Comparison of ENCODE assay signal across 9 cellular contexts in genomic region chrX:38985375-38985774, GRCh38.
DNase-seq lines count a peak whose midpoint lies in the region; ATAC-seq lines count a peak whose summit lies in the region.
"Had no signal": no experiment of that assay in that cellular context is flagged by ENCODE, and none has a peak within 500 bp of the region (broad histone marks: within the 10 kb centered on the region; RNA-seq: fewer than 3 reads in every experiment).

No MANE protein-coding gene starts in this region.

- H3K4me1 ChIP-seq in GM23248 (ENCODE audit: insufficient read depth), result no peaks in the 10 kb centered on the region

- no peak for ATAC-seq in GM19023 (IDR thresholded peaks at IDR 0.05; ENCODE audit: unreplicated experiment)

- no peak overlapping the region for H3K27ac ChIP-seq in GM23248
- H3K27ac ChIP-seq: HL-60 had no signal

- H3K9ac ChIP-seq in GM23248, result no peak overlapping the region

- in situ Hi-C loops in GM23248 (cut with MboI), result loop anchor here (25.0 kb wide), 1 partner anchor 223 kb away; no protein-coding TSS in a partner anchor
- in situ Hi-C loops in G401 (cut with HindIII; ENCODE audit: low sequenced_read_pairs), result no loop called here

- no peaks in the 10 kb centered on the region for H3K9me2 ChIP-seq in GM23248 (ENCODE audit: insufficient read depth)

- H3K36me3 ChIP-seq in GM23248 (ENCODE audit: low read depth), result no peaks in the 10 kb centered on the region

- H3K4me2 ChIP-seq in GM23248 (ENCODE audit: unreplicated experiment), result no peak overlapping the region

- H3K4me3 ChIP-seq in GM23248, result no peak overlapping the region

- H3F3A ChIP-seq in GM23248 (ENCODE audit: insufficient read depth), result no peaks in the 10 kb centered on the region

- 62 to 64% methylated on average over 3 of the region's 3 CpGs for WGBS in GM23248 (ENCODE audit: low coverage in 1 of 2, low lambda C conversion rate in 2 of 2, missing lambda C conversion rate in 2 of 2), 2 experiments

- H3K79me2 ChIP-seq in GM23248 (ENCODE audit: insufficient read depth), result no peaks in the 10 kb centered on the region

- H3K9me3 ChIP-seq in GM23248 (ENCODE audit: low read depth), result no peaks in the 10 kb centered on the region

- no peak overlapping the region for H2AFZ ChIP-seq in GM23248

- no peaks in the 10 kb centered on the region for H3K27me3 ChIP-seq in GM23248 (replicated peaks; ENCODE audit: insufficient read depth)

- peak; percentile 0 for DNase-seq in DMS114 treated with DMSO at 0.1 percent for 48 hours (lab: John Stamatoyannopoulos, UW; ENCODE audit: unreplicated experiment)
- peak; percentile 41 for DNase-seq in GM23248
- DNase-seq in RPMI8226, result peak; percentile 30
- peak; percentile 57 for DNase-seq in iPS-NIHi7 (ENCODE audit: extremely low spot score)
- DNase-seq in G401 (ENCODE audit: low spot score), result no peak
- no peak for DNase-seq in T-helper 9 cell
- DNase-seq: occipital lobe had no signal

- no peaks in the 10 kb centered on the region for H4K20me1 ChIP-seq in GM23248 (ENCODE audit: insufficient read depth)

Comparison
In these comparisons a context has a peak if more than half of its experiments do, and no peak if none do; other contexts are left out.
1. DNase-seq: peak in DMS114 treated with DMSO at 0.1 percent for 48 hours (single experiment), GM23248 (single experiment), RPMI8226 (single experiment) and iPS-NIHi7 (single experiment); none in G401 (single experiment) and T-helper 9 cell (single experiment).